ENCODE assay signal across 20 cellular contexts in the genomic region with DNA sequence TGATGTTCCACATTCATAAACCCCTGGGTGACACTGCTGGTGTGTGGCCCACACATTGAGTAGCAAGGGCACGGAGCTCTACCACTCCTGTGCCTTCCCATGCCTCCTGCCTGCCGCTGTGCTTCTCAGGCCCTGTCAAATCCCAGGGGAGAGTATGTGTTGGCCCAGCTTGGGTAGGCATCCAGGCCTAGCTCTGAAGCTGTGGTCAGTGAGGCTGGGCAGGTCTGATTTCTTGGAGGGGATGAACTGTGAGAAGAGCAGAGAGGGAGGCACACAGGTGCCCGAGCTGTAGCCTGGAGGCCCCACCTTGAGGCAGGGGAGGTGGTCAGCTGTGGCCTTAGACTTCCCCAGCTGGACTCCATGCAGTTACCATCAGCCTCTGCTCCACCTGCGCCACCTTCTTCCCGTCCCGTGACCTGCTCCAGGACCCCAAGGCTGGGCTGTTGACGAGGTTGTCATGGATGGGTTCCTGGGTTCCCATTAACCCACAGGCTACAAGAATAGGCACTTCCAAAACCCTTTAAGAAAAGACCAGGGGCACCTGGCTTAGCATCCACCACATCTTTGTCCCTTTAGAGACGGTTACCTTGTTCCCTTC.
"Had no signal": no experiment of that assay in that cellular context is flagged by ENCODE, and none has a peak within 500 bp of the region (broad histone marks: within the 10 kb centered on the region; RNA-seq: fewer than 3 reads in every experiment).

No MANE protein-coding gene starts in this region.

- H3K27ac Mint-ChIP-seq: endodermal cell; stimulated activated naive CD8-positive, alpha-beta T cell treated with anti-CD3 and anti-CD28 coated beads, Interleukin-15, amount 100 ng/mL, for 72 hours; type B pancreatic cell had no signal

- H3K36me3 ChIP-seq: right lobe of liver, thoracic aorta had no signal

- H3K9me3 ChIP-seq: mucosa of descending colon, psoas muscle, right lobe of liver, thoracic aorta had no signal

- H3K4me1 ChIP-seq: foreskin keratinocyte, psoas muscle, right lobe of liver had no signal

- H3K9me3 Mint-ChIP-seq: endodermal cell; naive thymus-derived CD8-positive, alpha-beta T cell; stimulated activated naive B cell treated with anti-CD40 and anti-IgM and Interleukin-4, amounts not matched to agents 10 μg/mL and 1 μg/mL and 100 μg/mL, for 72 hours; stimulated activated naive CD8-positive, alpha-beta T cell treated with anti-CD3 and anti-CD28 coated beads, Interleukin-15, amount 100 ng/mL, for 72 hours; type B pancreatic cell had no signal

- H3K36me3 Mint-ChIP-seq: naive thymus-derived CD8-positive, alpha-beta T cell; type B pancreatic cell had no signal

- H3K27ac ChIP-seq: foreskin keratinocyte, psoas muscle, right lobe of liver, thoracic aorta had no signal

- FAIRE-seq: endothelial cell of umbilical vein, kidney, urothelium cell line had no signal

- H3K4me1 Mint-ChIP-seq: endodermal cell had no signal

- H3K27me3 Mint-ChIP-seq: naive thymus-derived CD8-positive, alpha-beta T cell; stimulated activated naive B cell treated with anti-CD40 and anti-IgM and Interleukin-4, amounts not matched to agents 10 μg/mL and 1 μg/mL and 100 μg/mL, for 72 hours; type B pancreatic cell had no signal

- DNase-seq: effector CD4-positive, alpha-beta T cell; endodermal cell; erythroblast; foreskin keratinocyte; kidney; left colon; mammary epithelial cell; mucosa of descending colon; naive thymus-derived CD8-positive, alpha-beta T cell; psoas muscle; retina; stimulated activated CD4-positive, alpha-beta T cell treated with anti-CD3 and anti-CD28 coated beads, Interleukin-4, amount 100 ng/mL, for 1 hour; stimulated activated CD8-positive, alpha-beta memory T cell treated with anti-CD3 and anti-CD28 coated beads, Interleukin-4, amount 100 ng/mL, for 48 hours; stimulated activated naive B cell treated with anti-CD40 and anti-IgM and Interleukin-4, amounts not matched to agents 10 μg/mL and 1 μg/mL and 100 μg/mL, for 72 hours; stimulated activated naive CD8-positive, alpha-beta T cell treated with anti-CD3 and anti-CD28 coated beads, Interleukin-15, amount 100 ng/mL, for 72 hours had no signal

- H3K4me3 Mint-ChIP-seq: endodermal cell; naive thymus-derived CD8-positive, alpha-beta T cell; stimulated activated naive B cell treated with anti-CD40 and anti-IgM and Interleukin-4, amounts not matched to agents 10 μg/mL and 1 μg/mL and 100 μg/mL, for 72 hours; stimulated activated naive CD8-positive, alpha-beta T cell treated with anti-CD3 and anti-CD28 coated beads, Interleukin-15, amount 100 ng/mL, for 72 hours; type B pancreatic cell had no signal

- ATAC-seq: foreskin keratinocyte; left colon; mucosa of descending colon; naive thymus-derived CD8-positive, alpha-beta T cell; psoas muscle; right lobe of liver; stimulated activated naive B cell treated with anti-CD40 and anti-IgM and Interleukin-4, amounts not matched to agents 10 μg/mL and 1 μg/mL and 100 μg/mL, for 72 hours; stimulated activated naive CD8-positive, alpha-beta T cell treated with anti-CD3 and anti-CD28 coated beads, Interleukin-15, amount 100 ng/mL, for 72 hours had no signal

- H3K4me3 ChIP-seq: mucosa of descending colon, psoas muscle, right lobe of liver, thoracic aorta had no signal

- H3K27me3 ChIP-seq: foreskin keratinocyte, right lobe of liver had no signal
